Comparison of ENCODE assay signal across 8 cellular contexts in the genomic region with DNA sequence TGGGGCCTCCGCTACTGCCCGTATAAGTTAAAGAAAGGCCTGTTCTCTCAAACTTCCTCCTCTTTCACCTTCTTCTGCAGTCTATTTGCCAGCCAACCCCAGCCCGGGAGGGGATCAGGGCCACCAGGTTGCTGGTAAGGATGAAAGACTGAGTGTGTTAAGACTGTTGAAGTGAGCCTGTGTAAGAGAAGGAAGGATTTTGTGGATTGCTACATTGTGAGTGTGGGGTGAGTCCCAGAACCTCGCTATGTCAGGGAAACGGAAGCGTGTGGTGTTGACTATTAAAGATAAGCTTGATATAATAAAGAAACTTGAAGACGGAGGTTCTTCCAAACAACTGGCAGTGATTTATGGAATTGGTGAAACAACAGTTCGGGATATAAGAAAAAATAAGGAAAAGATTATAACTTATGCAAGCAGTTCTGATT.
DNase-seq lines count a peak whose midpoint lies in the region; ATAC-seq and FAIRE-seq lines count a peak whose summit lies in the region.

No MANE protein-coding gene starts in this region.

- peak overlapping the region; percentile 73 for H3K27ac ChIP-seq in muscle layer of duodenum (ENCODE audit: low read length)

- peaks cover 13% of the 10 kb centered on the region for H3K36me3 Mint-ChIP-seq in effector memory CD8-positive, alpha-beta T cell (ENCODE audit: insufficient read depth)

- H3K27me3 ChIP-seq in NT2/D1 (ENCODE audit: insufficient read depth, insufficient read length): no peaks in the 10 kb centered on the region
- H3K27me3 ChIP-seq in muscle layer of duodenum (ENCODE audit: low read depth, low read length): no peaks in the 10 kb centered on the region

- H3K9me3 Mint-ChIP-seq in effector memory CD8-positive, alpha-beta T cell: no peaks in the 10 kb centered on the region

- DNase-seq in ELR (ENCODE audit: low read depth) (peak; percentile 37), NT2/D1 (ENCODE audit: low read depth, low spot score) (no peak), OCI-M2 (lab: John Stamatoyannopoulos, UW; ENCODE audit: unreplicated experiment) (no peak), RCC 7860 (ENCODE audit: low spot score) (no peak)
- DNase-seq in effector memory CD8-positive, alpha-beta T cell: no peak

- FAIRE-seq in RCC 7860 (lab: Jason Lieb, UNC): no peak

- H3K27me3 Mint-ChIP-seq in effector memory CD8-positive, alpha-beta T cell: no peaks in the 10 kb centered on the region

- H3K9ac ChIP-seq in NT2/D1 (ENCODE audit: insufficient read length, low read depth): peak overlapping the region; percentile 70

- H3K4me1 Mint-ChIP-seq in effector memory CD8-positive, alpha-beta T cell (ENCODE audit: low read depth in 2 of 2): peaks cover 17% of the 10 kb centered on the region in 2 donors

- no peak for ATAC-seq in effector memory CD8-positive, alpha-beta T cell (replicated peaks)
- no peak for ATAC-seq in GM21515 (IDR thresholded peaks at IDR 0.05; ENCODE audit: unreplicated experiment)
- ATAC-seq in HG02571 (IDR thresholded peaks at IDR 0.05; ENCODE audit: unreplicated experiment): no peak

- H3K4me3 ChIP-seq in NT2/D1 (ENCODE audit: insufficient read length, low read depth): peak overlapping the region; percentile 68
- peak overlapping the region; percentile 90 to 91 for H3K4me3 ChIP-seq in muscle layer of duodenum (ENCODE audit: low read depth in 1 of 2, low read length in 2 of 2)

- H3K4me3 Mint-ChIP-seq in effector memory CD8-positive, alpha-beta T cell: peak overlapping the region; percentile 87 to 92

- peak overlapping the region; percentile 82 to 94 for H3K27ac Mint-ChIP-seq in effector memory CD8-positive, alpha-beta T cell

- H3K4me1 ChIP-seq in NT2/D1 (ENCODE audit: insufficient read depth, insufficient read length): no peaks in the 10 kb centered on the region
- H3K4me1 ChIP-seq in muscle layer of duodenum (ENCODE audit: control insufficient read depth in 1 of 2, insufficient read depth in 2 of 2, low read length in 2 of 2): peaks cover 0 to 16% of the 10 kb centered on the region in 2 donors

- H3K9me3 ChIP-seq in NT2/D1 (ENCODE audit: insufficient read depth, low read length) (peaks cover 37% of the 10 kb centered on the region), muscle layer of duodenum (ENCODE audit: control insufficient read depth in 1 of 2, low read length in 2 of 2) (no peaks in the 10 kb centered on the region)

- peaks cover 13% of the 10 kb centered on the region for H3K36me3 ChIP-seq in NT2/D1 (ENCODE audit: insufficient read depth, insufficient read length, low read length)
- peaks cover 0 to 4% of the 10 kb centered on the region in 2 donors for H3K36me3 ChIP-seq in muscle layer of duodenum (ENCODE audit: control insufficient read depth in 1 of 2, insufficient read depth in 2 of 2, low read length in 2 of 2)
